8 cellular contexts compared by ENCODE assay signal in genomic region chr10:102246261-102246660, GRCh38. TPM values are rescaled to one million over a fixed set of nuclear protein-coding genes. Genes with fewer than 3 reads are reported as not detected.
DNase-seq lines count a peak whose midpoint lies in the region; ATAC-seq and TF ChIP-seq lines count a peak whose summit lies in the region.

No MANE protein-coding gene starts in this region.

- no peak for ATAC-seq in naive thymus-derived CD8-positive, alpha-beta T cell
- ATAC-seq in HG02981 (IDR thresholded peaks at IDR 0.05; ENCODE audit: unreplicated experiment): no peak
- no peak for ATAC-seq in GM19351 (IDR thresholded peaks at IDR 0.05; ENCODE audit: unreplicated experiment)

- no peak for DNase-seq in LNCaP clone FGC (ENCODE audit: low read depth)
- no peak for DNase-seq in coronary artery (ENCODE audit: low spot score)
- DNase-seq in naive thymus-derived CD8-positive, alpha-beta T cell: no peak
- DNase-seq in glomerular visceral epithelial cell (ENCODE audit: extremely low spot score): no peak
- DNase-seq in mucosa of gallbladder (ENCODE audit: low spot score): no peak

- H3K9me3 ChIP-seq in BLaER1: peaks cover 7% of the 10 kb centered on the region

- H3K36me3 ChIP-seq in BLaER1: peaks cover 29% of the 10 kb centered on the region

- TF ChIP-seq CTCF in LNCaP clone FGC (IDR thresholded peaks at IDR 0.05; ENCODE audit: control insufficient read depth, extremely low read depth, insufficient read depth) (no peak), coronary artery (IDR thresholded peaks at IDR 0.05) (no peak)

- peak overlapping the region; percentile 67; the same call in 1 of the 2 replicates for H3K27ac ChIP-seq in BLaER1
- peak overlapping the region; percentile 75 to 91 for H3K27ac ChIP-seq in coronary artery

- peaks cover 58% of the 10 kb centered on the region for H4K20me1 ChIP-seq in BLaER1

- peak overlapping the region; percentile 88 for H3K4me2 ChIP-seq in BLaER1

- H3K36me3 Mint-ChIP-seq in naive thymus-derived CD8-positive, alpha-beta T cell: peaks cover 0 to 20% (median 5%) of the 10 kb centered on the region in 3 donors

- POLR2A ChIA-PET in naive thymus-derived CD8-positive, alpha-beta T cell (lab: Charles Lee): interaction anchor here (0.6 to 2.5 kb wide), 2 partner anchors 20 to 265 kb away, joined by 3 to 7 read pairs; partner anchors contain the start of gene ELOVL3

- peaks cover 21 to 64% (median 53%) of the 10 kb centered on the region in 4 donors for H3K4me1 Mint-ChIP-seq in naive thymus-derived CD8-positive, alpha-beta T cell

- no peaks in the 10 kb centered on the region for H3K9me3 Mint-ChIP-seq in naive thymus-derived CD8-positive, alpha-beta T cell

- H3K4me1 ChIP-seq in BLaER1: peaks cover 38% of the 10 kb centered on the region

- H3K4me3 Mint-ChIP-seq in naive thymus-derived CD8-positive, alpha-beta T cell: peak overlapping the region; percentile 88 to 99 (median 98)

- peaks cover 19% of the 10 kb centered on the region for H3K27me3 ChIP-seq in BLaER1

- peak overlapping the region; percentile 86 for H3K9ac ChIP-seq in BLaER1

- H3K4me3 ChIP-seq in BLaER1 (peak overlapping the region; percentile 91), LNCaP clone FGC (ENCODE audit: low read depth, low read length) (peak overlapping the region; percentile 92), coronary artery (peak overlapping the region; percentile 83)

- peaks cover 11 to 24% (median 14%) of the 10 kb centered on the region in 5 donors for H3K27me3 Mint-ChIP-seq in naive thymus-derived CD8-positive, alpha-beta T cell

- peak overlapping the region; percentile 35 to 99 (median 96) for H3K27ac Mint-ChIP-seq in naive thymus-derived CD8-positive, alpha-beta T cell

RNA-seq across cellular contexts. Expression of gene GBF1, which starts 0.9 kb away (rescaled TPM):
- total RNA-seq in naive thymus-derived CD8-positive, alpha-beta T cell: 10 to 100 TPM; 36.9 to 41.0 TPM
- polyA plus RNA-seq in naive thymus-derived CD8-positive, alpha-beta T cell: 10 to 100 TPM in 2 of 3 donors, 1 to 10 TPM in 1; 6.3 to 17.1 (median 10.7) TPM
- total RNA-seq in mucosa of gallbladder: 52.8 TPM

RNA-seq across cellular contexts. Expression of gene PITX3, which starts 4.9 kb away (rescaled TPM):
- not detected for total RNA-seq in naive thymus-derived CD8-positive, alpha-beta T cell
- polyA plus RNA-seq in naive thymus-derived CD8-positive, alpha-beta T cell: not detected
- total RNA-seq in mucosa of gallbladder: not detected

RNA-seq across cellular contexts. Expression of gene ELOVL3, which starts 20.2 kb away (rescaled TPM):
- total RNA-seq in naive thymus-derived CD8-positive, alpha-beta T cell: not detected
- polyA plus RNA-seq in naive thymus-derived CD8-positive, alpha-beta T cell: not detected
- total RNA-seq in mucosa of gallbladder: not detected
